Comparison of ENCODE assay signal across 24 cellular contexts in genomic region chr11:84503503-84503902, GRCh38.
DNase-seq lines count a peak whose midpoint lies in the region; ATAC-seq, FAIRE-seq and TF ChIP-seq lines count a peak whose summit lies in the region.
"Had no signal": no experiment of that assay in that cellular context is flagged by ENCODE, and none has a peak within 500 bp of the region (broad histone marks: within the 10 kb centered on the region; RNA-seq: fewer than 3 reads in every experiment).

No MANE protein-coding gene starts in this region.

- BruUV-seq in HepG2 (replicated peaks; lab: Mats Ljungman, UMichigan) (no TSS peak), K562 (replicated peaks; lab: Mats Ljungman, UMichigan) (no TSS peak)

- H3K4me2 ChIP-seq in HepG2 (ENCODE audit: low read depth, low read length), result no peak overlapping the region
- no peak overlapping the region for H3K4me2 ChIP-seq in K562 (ENCODE audit: insufficient read depth, low read length)
- H3K4me2 ChIP-seq in Karpas-422 (ENCODE audit: low read depth, low read length, poor library complexity, severe bottlenecking), result no peak overlapping the region
- H3K4me2 ChIP-seq: BLaER1 had no signal

- in situ Hi-C loops in HepG2 (cut with HindIII; ENCODE audit: extremely low pct_ligation_motif_present, low pct_unique_long_range_greater_than_20kb) (no loop called here), K562 (cut with MboI) (no loop called here)

- POLR2A ChIA-PET in HepG2 (lab: Yijun Ruan, JAX), result no interaction called here
- POLR2A ChIA-PET in K562 (lab: Yijun Ruan, JAX), result no interaction called here

- H3K36me3 ChIP-seq in HepG2 (replicated peaks in 1 of 2; ENCODE audit: control insufficient read depth in 1 of 2, insufficient read depth in 2 of 2, low read length in 2 of 2), result no peaks in the 10 kb centered on the region
- H3K36me3 ChIP-seq in right lobe of liver, result no peaks in the 10 kb centered on the region
- H3K36me3 ChIP-seq in K562 (ENCODE audit: control insufficient read depth, insufficient read depth, low read length), result no peaks in the 10 kb centered on the region
- no peaks in the 10 kb centered on the region for H3K36me3 ChIP-seq in Karpas-422 (ENCODE audit: insufficient read depth, low read length)
- H3K36me3 ChIP-seq: BE2C, BLaER1 had no signal

- no peak for TF ChIP-seq POLR2A in HepG2 (IDR thresholded peaks at IDR 0.05; ENCODE audit: insufficient read depth in 1 of 2, low read depth in 2 of 2, low read length in 2 of 2)
- TF ChIP-seq POLR2A in right lobe of liver (IDR thresholded peaks at IDR 0.05), result no peak
- TF ChIP-seq POLR2A in K562 (conservative IDR thresholded peaks at IDR 0.05), result no peak

- H3K4me3 ChIP-seq in HepG2 (replicated peaks in 1 of 3; ENCODE audit: insufficient read depth in 1 of 3, low read depth in 2 of 3, low read length in 3 of 3) (no peak overlapping the region), right lobe of liver (no peak overlapping the region), K562 (no peak overlapping the region), Karpas-422 (ENCODE audit: low read length) (no peak overlapping the region)
- H3K4me3 ChIP-seq: BLaER1, GM12878 had no signal

- H3K4me1 ChIP-seq in HepG2 (ENCODE audit: insufficient read depth, low read length) (no peaks in the 10 kb centered on the region), right lobe of liver (no peaks in the 10 kb centered on the region), K562 (replicated peaks in 1 of 2; ENCODE audit: control insufficient read depth in 2 of 2, insufficient read depth in 2 of 2, low read length in 2 of 2) (no peaks in the 10 kb centered on the region), Karpas-422 (ENCODE audit: low read length) (no peaks in the 10 kb centered on the region)
- H3K4me1 ChIP-seq: BLaER1 had no signal

- H2AFZ ChIP-seq in HepG2 (ENCODE audit: low read length) (no peak overlapping the region), K562 (ENCODE audit: low read depth, low read length) (no peak overlapping the region), Karpas-422 (ENCODE audit: low read length) (no peak overlapping the region)

- no peak for DNase-seq in HepG2 (ENCODE audit: low spot score)
- DNase-seq in right lobe of liver, result no peak
- no peak for DNase-seq in K562 (ENCODE audit: extremely low read depth in 1 of 4, low spot score in 3 of 4)
- no peak for DNase-seq in dedifferentiated amniotic fluid mesenchymal stem cell (ENCODE audit: extremely low spot score)
- DNase-seq in Karpas-422, result no peak
- DNase-seq: ACHN; BE2C; C1 segment of cervical spinal cord; CD4-positive, alpha-beta memory T cell; CD4-positive, CD25-positive, alpha-beta regulatory T cell; CD8-positive, alpha-beta memory T cell; COR-L47; DMS 273 treated with DMSO at 0.1 percent for 48 hours; DMS153; DMS53; DMS79; DND-41; EL; GDM1 had no signal

- TF ChIP-seq EP300 in HepG2 (IDR thresholded peaks at IDR 0.05; ENCODE audit: low read depth in 2 of 2, low read length in 2 of 2), result no peak
- no peak for TF ChIP-seq EP300 in HepG2 (CRISPR knock-in tag; IDR thresholded peaks at IDR 0.05; ENCODE audit: borderline replicate concordance)
- no peak for TF ChIP-seq EP300 in K562 (IDR thresholded peaks at IDR 0.05; ENCODE audit: low read length)

- no peaks in the 10 kb centered on the region for H3K79me2 ChIP-seq in HepG2 (ENCODE audit: insufficient read depth, low read length)
- H3K79me2 ChIP-seq in K562 (ENCODE audit: control insufficient read depth, insufficient read depth, low read length), result no peaks in the 10 kb centered on the region
- H3K79me2 ChIP-seq in Karpas-422 (ENCODE audit: low read length), result no peaks in the 10 kb centered on the region

- no peaks in the 10 kb centered on the region for H3K9me3 ChIP-seq in HepG2 (ENCODE audit: low read length)
- H3K9me3 ChIP-seq in right lobe of liver, result no peaks in the 10 kb centered on the region
- no peaks in the 10 kb centered on the region for H3K9me3 ChIP-seq in K562 (replicated peaks; ENCODE audit: control insufficient read depth, insufficient read depth, low read depth, low read length)
- no peaks in the 10 kb centered on the region for H3K9me3 ChIP-seq in Karpas-422 (ENCODE audit: low read length)
- H3K9me3 ChIP-seq: BE2C, BLaER1 had no signal

- no peaks in the 10 kb centered on the region for H3K9me2 ChIP-seq in Karpas-422 (replicated peaks; ENCODE audit: insufficient read depth, low read length)

- H3K27ac ChIP-seq in HepG2 (ENCODE audit: extremely low read length, insufficient read depth, low read length) (no peak overlapping the region), right lobe of liver (no peak overlapping the region), K562 (ENCODE audit: extremely low read depth, low read depth, low read length) (no peak overlapping the region), Karpas-422 (ENCODE audit: low read length) (no peak overlapping the region)
- H3K27ac ChIP-seq: 22Rv1, BLaER1 had no signal

- intact Hi-C loops in HepG2 (cut with micrococcal nuclease; ENCODE audit: unreplicated experiment), result no loop called here
- intact Hi-C loops in right lobe of liver (cut with DNase I), result no loop called here
- intact Hi-C loops in K562 (cut with micrococcal nuclease), result no loop called here

- H3K9me1 ChIP-seq in K562 (ENCODE audit: control insufficient read depth, insufficient read depth, low read length), result no peaks in the 10 kb centered on the region

- TF ChIP-seq RAD21 in HepG2 (CRISPR knock-in tag; IDR thresholded peaks at IDR 0.05), result no peak
- TF ChIP-seq RAD21 in K562 (CRISPR knock-in tag; conservative IDR thresholded peaks at IDR 0.05 in 1 of 2, IDR thresholded peaks at IDR 0.05 in 1 of 2), result no peak

- TF ChIP-seq CTCF in HepG2 (CRISPR knock-in tag; IDR thresholded peaks at IDR 0.05), result no peak
- TF ChIP-seq CTCF in right lobe of liver (IDR thresholded peaks at IDR 0.05), result no peak
- TF ChIP-seq CTCF in K562 (IDR thresholded peaks at IDR 0.05 in 2 of 3, conservative IDR thresholded peaks at IDR 0.05 in 1 of 3; ENCODE audit: insufficient read depth in 2 of 3, low read depth in 1 of 3, low read length in 3 of 3), result no peak

- H4K20me1 ChIP-seq in HepG2 (ENCODE audit: insufficient read depth, low read length), result no peaks in the 10 kb centered on the region
- H4K20me1 ChIP-seq in K562 (replicated peaks; ENCODE audit: control insufficient read depth, insufficient read depth, low read length), result no peaks in the 10 kb centered on the region
- no peaks in the 10 kb centered on the region for H4K20me1 ChIP-seq in Karpas-422 (ENCODE audit: insufficient read depth, low read depth, low read length)
- H4K20me1 ChIP-seq: BLaER1 had no signal

- FAIRE-seq in HepG2 (lab: Jason Lieb, UNC), result no peak
- FAIRE-seq in K562 (lab: Jason Lieb, UNC), result no peak
- FAIRE-seq: GM12878, GM12892, GM18507 had no signal

- H3K27me3 ChIP-seq in HepG2 (ENCODE audit: control insufficient read depth in 1 of 2, insufficient read depth in 2 of 2, low read length in 2 of 2) (no peaks in the 10 kb centered on the region), right lobe of liver (no peaks in the 10 kb centered on the region), K562 (ENCODE audit: control insufficient read depth in 2 of 2, insufficient read depth in 2 of 2, low read length in 2 of 2) (no peaks in the 10 kb centered on the region), Karpas-422 (ENCODE audit: low read length) (no peaks in the 10 kb centered on the region)
- H3K27me3 ChIP-seq: BE2C, BLaER1 had no signal

- CTCF ChIA-PET in HepG2 (lab: Yijun Ruan, JAX; ENCODE audit: low intra/inter-chr PET ratio, low total read pairs) (no interaction called here), K562 (lab: Yijun Ruan, JAX; ENCODE audit: low intra/inter-chr PET ratio) (no interaction called here)

- no peak overlapping the region for H3K9ac ChIP-seq in HepG2 (ENCODE audit: insufficient read depth, low read depth, low read length)
- no peak overlapping the region for H3K9ac ChIP-seq in K562 (ENCODE audit: insufficient read depth in 1 of 2, low read depth in 2 of 2, low read length in 2 of 2)
- no peak overlapping the region for H3K9ac ChIP-seq in Karpas-422 (ENCODE audit: low read length)
- H3K9ac ChIP-seq: BLaER1 had no signal

- WGBS in HepG2 (ENCODE audit: low lambda C conversion rate), result 0% methylated on average over 1 of the region's 1 CpG
- WGBS in right lobe of liver (ENCODE audit: insufficient coverage, low coverage, low lambda C conversion rate, missing lambda C conversion rate), result 64% methylated on average over 1 of the region's 1 CpG
- WGBS in K562 (ENCODE audit: insufficient coverage, low coverage, missing lambda C conversion rate), result 0% methylated on average over 1 of the region's 1 CpG

- ATAC-seq in HepG2 (no peak), right lobe of liver (no peak), K562 (no peak)
- ATAC-seq: GM12878 had no signal

TF ChIP-seq in HepG2, 621 proteins besides CTCF, POLR2A, EP300 and RAD21 (continues in another document):
- TF ChIP-seq NAIF1 (CRISPR knock-in tag; IDR thresholded peaks at IDR 0.05; ENCODE audit: borderline replicate concordance) (no peak), ZNF577 (CRISPR knock-in tag; IDR thresholded peaks at IDR 0.05; ENCODE audit: borderline replicate concordance, low read depth) (no peak), CERS6 (CRISPR knock-in tag; IDR thresholded peaks at IDR 0.05) (no peak), MAFK (conservative IDR thresholded peaks at IDR 0.05 in 1 of 2, IDR thresholded peaks at IDR 0.05 in 1 of 2; ENCODE audit: low read length in 2 of 2) (peak; percentile 80 to 92), MAFF (IDR thresholded peaks at IDR 0.05; ENCODE audit: low read depth, low read length) (peak; percentile 88)

TF ChIP-seq in K562, 482 proteins besides CTCF, POLR2A, EP300 and RAD21 (continues in another document):
- no peak for TF ChIP-seq FOXK2 (conservative IDR thresholded peaks at IDR 0.05 in 1 of 2, IDR thresholded peaks at IDR 0.05 in 1 of 2; ENCODE audit: low read depth in 2 of 2)
- no peak for TF ChIP-seq PTTG1 (tag; IDR thresholded peaks at IDR 0.05; ENCODE audit: low read depth)
- TF ChIP-seq CBFB (CRISPR knock-in tag; IDR thresholded peaks at IDR 0.05), result no peak
- TF ChIP-seq C11orf30 (IDR thresholded peaks at IDR 0.05; ENCODE audit: low read depth), result peak; percentile 45; the same call in 1 of the 2 replicates
- no peak for TF ChIP-seq ATF6 (CRISPR knock-in tag; IDR thresholded peaks at IDR 0.05)

Comparison
In these comparisons a context has a peak if more than half of its experiments do, and no peak if none do; other contexts are left out.
1. Of the 241 proteins assayed by ChIP-seq in both HepG2 and K562: peak only in HepG2: none; only in K562: MAFG; in both: MAFF and MAFK; in neither: 238.